8 cellular contexts compared by ENCODE assay signal in the genomic region with DNA sequence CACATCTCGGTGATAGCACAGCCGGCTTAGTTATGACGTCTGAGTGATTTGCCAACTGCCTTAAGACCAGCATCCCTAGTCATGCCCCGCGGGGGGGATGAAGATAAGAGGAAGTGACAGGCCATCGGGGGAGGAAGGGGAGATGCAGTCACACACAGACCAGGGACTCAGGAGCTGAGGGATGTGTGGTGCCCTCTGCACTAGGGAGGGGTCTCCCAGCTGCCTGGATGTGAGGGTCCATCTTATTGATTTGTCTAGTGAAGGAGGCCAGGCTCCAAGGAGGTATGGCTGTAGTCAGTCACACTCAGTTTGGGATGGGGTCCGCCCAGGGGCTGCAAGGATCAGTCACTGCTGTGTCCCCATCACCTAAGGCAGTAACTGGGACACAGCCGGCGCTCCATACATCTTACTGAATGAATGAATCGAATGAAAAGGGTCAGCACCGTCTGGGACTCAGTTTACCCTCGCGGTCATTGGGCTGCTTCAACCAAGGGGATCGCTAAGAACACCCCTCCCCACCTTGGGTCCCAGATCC. TPM values are rescaled to one million over a fixed set of nuclear protein-coding genes. Genes with fewer than 3 reads are reported as not detected.
DNase-seq lines count a peak whose midpoint lies in the region; ATAC-seq and TF ChIP-seq lines count a peak whose summit lies in the region.

No MANE protein-coding gene starts in this region.

- no peak for TF ChIP-seq POLR2A in vagina (IDR thresholded peaks at IDR 0.05)

- no peaks in the 10 kb centered on the region for H3K27me3 ChIP-seq in endocrine pancreas (ENCODE audit: control insufficient read depth, insufficient read depth, low read length)
- no peaks in the 10 kb centered on the region for H3K27me3 ChIP-seq in vagina

- no peak for ATAC-seq in HG03280 (IDR thresholded peaks at IDR 0.05; ENCODE audit: unreplicated experiment)
- no peak for ATAC-seq in GM18861 (IDR thresholded peaks at IDR 0.05; ENCODE audit: unreplicated experiment)

- H3K9ac ChIP-seq in endocrine pancreas (ENCODE audit: control insufficient read depth, insufficient read depth, low read length): peak overlapping the region; percentile 3

- H3K27ac ChIP-seq in vagina: peak overlapping the region; percentile 99

- H3K4me3 ChIP-seq in HFF-Myc (replicated peaks; ENCODE audit: low read depth, low read length) (peak overlapping the region; percentile 45), endocrine pancreas (ENCODE audit: control insufficient read depth, insufficient read depth, low read length) (peak overlapping the region; percentile 32), vagina (peak overlapping the region; percentile 49 to 65)

- intact Hi-C loops in vagina (cut with DNase I): no loop called here

- H3K36me3 ChIP-seq in endocrine pancreas (ENCODE audit: control insufficient read depth, insufficient read depth, low read length) (no peaks in the 10 kb centered on the region), vagina (no peaks in the 10 kb centered on the region)

- peak; percentile 90 for DNase-seq in AML-193 (lab: John Stamatoyannopoulos, UW)
- no peak for DNase-seq in HFF-Myc (ENCODE audit: extremely low read depth, low read depth)
- DNase-seq in T-helper 9 cell: peak; percentile 43
- DNase-seq in mucosa of gallbladder (ENCODE audit: low spot score): peak; percentile 45
- no peak for DNase-seq in vagina (ENCODE audit: extremely low spot score in 2 of 2)

- H3K4me1 ChIP-seq in endocrine pancreas (ENCODE audit: control insufficient read depth, insufficient read depth, low read length) (no peaks in the 10 kb centered on the region), vagina (peaks cover 49% of the 10 kb centered on the region)

- H3K9me3 ChIP-seq in endocrine pancreas (ENCODE audit: control insufficient read depth, low read length): no peaks in the 10 kb centered on the region
- no peaks in the 10 kb centered on the region for H3K9me3 ChIP-seq in vagina

- TF ChIP-seq CTCF in HFF-Myc (IDR thresholded peaks at IDR 0.05; ENCODE audit: low read depth, low read length, missing control alignments) (no peak), vagina (IDR thresholded peaks at IDR 0.05) (no peak)

RNA-seq across cellular contexts. Expression of gene ERCC1, which starts 19.3 kb away (rescaled TPM):
- total RNA-seq in mucosa of gallbladder: 57.0 TPM
- total RNA-seq in vagina: 123 TPM

RNA-seq across cellular contexts. Expression of gene FOSB, which starts 24.8 kb away (rescaled TPM):
- total RNA-seq in mucosa of gallbladder (7.2 TPM), vagina (20.6 TPM)

RNA-seq across cellular contexts. Expression of gene POLR1G, which starts 36.5 kb away (rescaled TPM):
- total RNA-seq in mucosa of gallbladder (4.9 TPM), vagina (2.2 TPM)

RNA-seq across cellular contexts. Expression of gene PPP1R13L, which starts 38.1 kb away (rescaled TPM):
- 54.2 TPM for total RNA-seq in mucosa of gallbladder
- total RNA-seq in vagina: 111 TPM

RNA-seq across cellular contexts. Expression of gene RTN2, which starts 53.9 kb away (rescaled TPM):
- total RNA-seq in mucosa of gallbladder (10.7 TPM), vagina (13.0 TPM)

Comparison
In these comparisons a context has a peak if more than half of its experiments do, and no peak if none do; other contexts are left out.
1. DNase-seq: peak in AML-193 (2 of 2), T-helper 9 cell (single experiment) and mucosa of gallbladder (single experiment); none in HFF-Myc (single experiment) and vagina (0 of 2).
2. Peak in every context shown above with its lines, with median percentiles within 50 percentile points of each other: H3K4me3 ChIP-seq.